Comparison of ENCODE assay signal across 25 cellular contexts in the genomic region with DNA sequence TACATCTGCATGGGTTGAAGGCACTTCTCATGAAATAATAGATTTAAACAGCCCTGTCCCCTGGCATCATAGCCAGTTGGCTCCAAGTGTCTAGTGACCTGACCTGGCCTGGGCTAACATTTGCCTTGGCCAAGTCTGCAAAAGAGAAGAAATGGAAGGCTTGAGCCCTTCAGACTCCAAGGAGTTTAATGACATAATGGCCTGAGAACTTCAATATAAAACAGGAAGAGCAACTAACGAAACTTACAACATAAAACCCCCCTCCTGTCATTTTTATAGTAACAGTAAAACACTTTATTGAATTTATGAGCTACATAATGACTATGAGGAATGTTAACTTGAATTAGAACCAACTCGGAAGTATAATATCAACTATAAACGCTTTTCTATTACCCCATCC.
DNase-seq lines count a peak whose midpoint lies in the region; ATAC-seq, FAIRE-seq and TF ChIP-seq lines count a peak whose summit lies in the region.
"Had no signal": no experiment of that assay in that cellular context is flagged by ENCODE, and none has a peak within 500 bp of the region (broad histone marks: within the 10 kb centered on the region; RNA-seq: fewer than 3 reads in every experiment).

No MANE protein-coding gene starts in this region.

- H3K9me3 Mint-ChIP-seq in stimulated activated naive B cell treated with anti-CD40 and anti-IgM and Interleukin-4, amounts not matched to agents 10 μg/mL and 1 μg/mL and 100 μg/mL, for 72 hours, result no peaks in the 10 kb centered on the region
- no peaks in the 10 kb centered on the region for H3K9me3 Mint-ChIP-seq in T-helper 2 cell treated with Interferon-gamma antibody and Interleukin-4, amounts not matched to agents 5 μg/mL and 100 μg/mL, for 36 hours
- H3K9me3 Mint-ChIP-seq: activated naive CD8-positive, alpha-beta T cell treated with anti-CD3 and anti-CD28 coated beads for 36 hours; central memory CD8-positive, alpha-beta T cell; HFFc6; neural crest cell had no signal

- peak; percentile 84 for FAIRE-seq in endometrium (lab: Jason Lieb, UNC)
- FAIRE-seq: pancreas had no signal

- H3K27me3 Mint-ChIP-seq in stimulated activated naive B cell treated with anti-CD40 and anti-IgM and Interleukin-4, amounts not matched to agents 10 μg/mL and 1 μg/mL and 100 μg/mL, for 72 hours, result no peaks in the 10 kb centered on the region
- no peaks in the 10 kb centered on the region for H3K27me3 Mint-ChIP-seq in T-helper 2 cell treated with Interferon-gamma antibody and Interleukin-4, amounts not matched to agents 5 μg/mL and 100 μg/mL, for 36 hours (ENCODE audit: low read depth)
- H3K27me3 Mint-ChIP-seq: activated CD4-positive, alpha-beta T cell treated with anti-CD3 and anti-CD28 coated beads for 36 hours; activated naive CD8-positive, alpha-beta T cell treated with anti-CD3 and anti-CD28 coated beads for 36 hours; central memory CD8-positive, alpha-beta T cell had no signal

- H3K27ac Mint-ChIP-seq in stimulated activated naive B cell treated with anti-CD40 and anti-IgM and Interleukin-4, amounts not matched to agents 10 μg/mL and 1 μg/mL and 100 μg/mL, for 72 hours, result peak overlapping the region; percentile 53
- no peak overlapping the region for H3K27ac Mint-ChIP-seq in T-helper 2 cell treated with Interferon-gamma antibody and Interleukin-4, amounts not matched to agents 5 μg/mL and 100 μg/mL, for 36 hours
- H3K27ac Mint-ChIP-seq: activated CD4-positive, alpha-beta T cell treated with anti-CD3 and anti-CD28 coated beads for 36 hours; activated naive CD8-positive, alpha-beta T cell treated with anti-CD3 and anti-CD28 coated beads for 36 hours; HFFc6 had no signal

- no peak for ATAC-seq in stimulated activated naive B cell treated with anti-CD40 and anti-IgM and Interleukin-4, amounts not matched to agents 10 μg/mL and 1 μg/mL and 100 μg/mL, for 72 hours (replicated peaks)
- ATAC-seq in GM21367 (IDR thresholded peaks at IDR 0.05; ENCODE audit: unreplicated experiment) (no peak), HG03521 (IDR thresholded peaks at IDR 0.05; ENCODE audit: unreplicated experiment) (no peak)
- ATAC-seq: activated CD4-positive, alpha-beta T cell treated with anti-CD3 and anti-CD28 coated beads for 36 hours; pancreas had no signal

- DNase-seq in NOMO-1 treated with DMSO at 0.1 percent for 48 hours (lab: John Stamatoyannopoulos, UW; ENCODE audit: unreplicated experiment) (peak; percentile 97), NCI-H1436 treated with DMSO at 0.1 percent for 48 hours (lab: John Stamatoyannopoulos, UW) (no peak)
- DNase-seq in stimulated activated naive B cell treated with anti-CD40 and anti-IgM and Interleukin-4, amounts not matched to agents 10 μg/mL and 1 μg/mL and 100 μg/mL, for 72 hours, result no peak
- DNase-seq in T-helper 2 cell treated with Interferon-gamma antibody and Interleukin-4, amounts not matched to agents 5 μg/mL and 100 μg/mL, for 36 hours (ENCODE audit: low spot score), result no peak
- DNase-seq: activated CD4-positive, alpha-beta T cell treated with anti-CD3 and anti-CD28 coated beads for 36 hours; activated effector memory CD4-positive, alpha-beta T cell treated with Interleukin-2 at 50 U/mL for 16 hours; activated naive CD8-positive, alpha-beta T cell treated with anti-CD3 and anti-CD28 coated beads for 36 hours; activated T-cell treated with anti-CD3 and anti-CD28 coated beads for 4 hours; DMS79; HFFc6; islet precursor cell; NCI-H1092; NCI-H774; pancreas; stimulated activated CD4-positive, alpha-beta T cell treated with anti-CD3 and anti-CD28 coated beads, Interleukin-2, amount 100 ng/mL, for 24 hours; T-helper 2 cell had no signal

- H3K4me1 ChIP-seq in HEK293 (ENCODE audit: control insufficient read depth, insufficient read depth, low read length), result peaks cover 6% of the 10 kb centered on the region
- H3K4me1 ChIP-seq: pancreas, right atrium auricular region had no signal

- POLR2A ChIA-PET in HEK293 (lab: Yijun Ruan, JAX), result no interaction called here

- H3K9me3 ChIP-seq in HEK293 (ENCODE audit: control insufficient read depth, insufficient read depth, low read depth, low read length), result no peaks in the 10 kb centered on the region
- H3K9me3 ChIP-seq: BLaER1, pancreas, right atrium auricular region had no signal

- no peak for TF ChIP-seq CTCF in HEK293 (tag by site-specific recombination; IDR thresholded peaks at IDR 0.05)

- peaks cover 14 to 32% of the 10 kb centered on the region in 2 donors for H3K36me3 Mint-ChIP-seq in stimulated activated naive B cell treated with anti-CD40 and anti-IgM and Interleukin-4, amounts not matched to agents 10 μg/mL and 1 μg/mL and 100 μg/mL, for 72 hours
- peaks cover 6% of the 10 kb centered on the region for H3K36me3 Mint-ChIP-seq in T-helper 2 cell treated with Interferon-gamma antibody and Interleukin-4, amounts not matched to agents 5 μg/mL and 100 μg/mL, for 36 hours (ENCODE audit: low read depth)

- H3K4me3 ChIP-seq in HEK293 (ENCODE audit: low read depth, low read length), result no peak overlapping the region
- H3K4me3 ChIP-seq: BLaER1, pancreas, right atrium auricular region had no signal

- no peaks in the 10 kb centered on the region; a peak in 1 of 3 replicates for H3K36me3 ChIP-seq in HEK293 (ENCODE audit: control insufficient read depth in 2 of 2, insufficient read depth in 1 of 2, low read length in 2 of 2)
- H3K36me3 ChIP-seq: pancreas, right atrium auricular region had no signal

- no peak overlapping the region for H3K27ac ChIP-seq in HEK293 (ENCODE audit: extremely low read depth, low read depth, low read length)
- H3K27ac ChIP-seq: BLaER1, HL-60, pancreas, right atrium auricular region had no signal

- peaks cover 2 to 4% of the 10 kb centered on the region in 2 donors for H3K4me1 Mint-ChIP-seq in stimulated activated naive B cell treated with anti-CD40 and anti-IgM and Interleukin-4, amounts not matched to agents 10 μg/mL and 1 μg/mL and 100 μg/mL, for 72 hours
- H3K4me1 Mint-ChIP-seq in T-helper 2 cell treated with Interferon-gamma antibody and Interleukin-4, amounts not matched to agents 5 μg/mL and 100 μg/mL, for 36 hours (ENCODE audit: low read depth), result no peaks in the 10 kb centered on the region
- H3K4me1 Mint-ChIP-seq: activated CD4-positive, alpha-beta T cell treated with anti-CD3 and anti-CD28 coated beads for 36 hours; activated naive CD8-positive, alpha-beta T cell treated with anti-CD3 and anti-CD28 coated beads for 36 hours had no signal

- CTCF ChIA-PET in HEK293 (lab: Yijun Ruan, JAX), result interaction anchor here (1.5 kb wide), 1 partner anchor 13 kb away, joined by 3 read pairs; no protein-coding TSS in a partner anchor

- no peak overlapping the region for H3K4me3 Mint-ChIP-seq in stimulated activated naive B cell treated with anti-CD40 and anti-IgM and Interleukin-4, amounts not matched to agents 10 μg/mL and 1 μg/mL and 100 μg/mL, for 72 hours
- no peak overlapping the region for H3K4me3 Mint-ChIP-seq in T-helper 2 cell treated with Interferon-gamma antibody and Interleukin-4, amounts not matched to agents 5 μg/mL and 100 μg/mL, for 36 hours
- H3K4me3 Mint-ChIP-seq: activated CD4-positive, alpha-beta T cell treated with anti-CD3 and anti-CD28 coated beads for 36 hours; activated naive CD8-positive, alpha-beta T cell treated with anti-CD3 and anti-CD28 coated beads for 36 hours; central memory CD8-positive, alpha-beta T cell; HFFc6; neural crest cell had no signal

TF ChIP-seq in HEK293, 187 proteins besides CTCF, POLR2A, EP300 and RAD21 (continues in another document):
- no peak for TF ChIP-seq ZNF114 (tag by site-specific recombination; IDR thresholded peaks at IDR 0.05)
- TF ChIP-seq FEZF1 (tag by site-specific recombination; IDR thresholded peaks at IDR 0.05), result peak; percentile 96
- TF ChIP-seq, protein P1, sequence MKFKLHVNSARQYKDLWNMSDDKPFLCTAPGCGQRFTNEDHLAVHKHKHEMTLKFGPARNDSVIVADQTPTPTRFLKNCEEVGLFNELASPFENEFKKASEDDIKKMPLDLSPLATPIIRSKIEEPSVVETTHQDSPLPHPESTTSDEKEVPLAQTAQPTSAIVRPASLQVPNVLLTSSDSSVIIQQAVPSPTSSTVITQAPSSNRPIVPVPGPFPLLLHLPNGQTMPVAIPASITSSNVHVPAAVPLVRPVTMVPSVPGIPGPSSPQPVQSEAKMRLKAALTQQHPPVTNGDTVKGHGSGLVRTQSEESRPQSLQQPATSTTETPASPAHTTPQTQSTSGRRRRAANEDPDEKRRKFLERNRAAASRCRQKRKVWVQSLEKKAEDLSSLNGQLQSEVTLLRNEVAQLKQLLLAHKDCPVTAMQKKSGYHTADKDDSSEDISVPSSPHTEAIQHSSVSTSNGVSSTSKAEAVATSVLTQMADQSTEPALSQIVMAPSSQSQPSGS (tag by site-specific recombination; IDR thresholded peaks at IDR 0.05; ENCODE audit: low read depth), result peak; percentile 85
- peak; percentile 78; the same call in 1 of the 2 replicates for TF ChIP-seq ZNF391 (tag by site-specific recombination; IDR thresholded peaks at IDR 0.05; ENCODE audit: borderline replicate concordance, low read depth)
- TF ChIP-seq ZNF433 (tag by site-specific recombination; IDR thresholded peaks at IDR 0.05; ENCODE audit: low read depth), result no peak
- peak; percentile 66 for TF ChIP-seq ZNF561 (tag by site-specific recombination; IDR thresholded peaks at IDR 0.05; ENCODE audit: borderline replicate concordance)
- TF ChIP-seq ZNF354C (tag by site-specific recombination; IDR thresholded peaks at IDR 0.05; ENCODE audit: borderline replicate concordance, low read depth), result no peak
- no peak for TF ChIP-seq ZNF404 (tag by site-specific recombination; IDR thresholded peaks at IDR 0.05)
- no peak for TF ChIP-seq ZNF670 (tag by site-specific recombination; IDR thresholded peaks at IDR 0.05; ENCODE audit: low read depth)
- TF ChIP-seq, protein P2, sequence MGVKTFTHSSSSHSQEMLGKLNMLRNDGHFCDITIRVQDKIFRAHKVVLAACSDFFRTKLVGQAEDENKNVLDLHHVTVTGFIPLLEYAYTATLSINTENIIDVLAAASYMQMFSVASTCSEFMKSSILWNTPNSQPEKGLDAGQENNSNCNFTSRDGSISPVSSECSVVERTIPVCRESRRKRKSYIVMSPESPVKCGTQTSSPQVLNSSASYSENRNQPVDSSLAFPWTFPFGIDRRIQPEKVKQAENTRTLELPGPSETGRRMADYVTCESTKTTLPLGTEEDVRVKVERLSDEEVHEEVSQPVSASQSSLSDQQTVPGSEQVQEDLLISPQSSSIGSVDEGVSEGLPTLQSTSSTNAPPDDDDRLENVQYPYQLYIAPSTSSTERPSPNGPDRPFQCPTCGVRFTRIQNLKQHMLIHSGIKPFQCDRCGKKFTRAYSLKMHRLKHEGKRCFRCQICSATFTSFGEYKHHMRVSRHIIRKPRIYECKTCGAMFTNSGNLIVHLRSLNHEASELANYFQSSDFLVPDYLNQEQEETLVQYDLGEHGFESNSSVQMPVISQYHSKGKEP (tag by site-specific recombination; IDR thresholded peaks at IDR 0.05), result peak; percentile 67; the same call in 1 of the 2 replicates
- TF ChIP-seq WT1 (tag by site-specific recombination; IDR thresholded peaks at IDR 0.05), result peak; percentile 84
- TF ChIP-seq KLF7 (tag by site-specific recombination; IDR thresholded peaks at IDR 0.05; ENCODE audit: borderline replicate concordance), result no peak
- TF ChIP-seq IKZF3 (tag by site-specific recombination; IDR thresholded peaks at IDR 0.05), result peak; percentile 78
